In the genomic region with DNA sequence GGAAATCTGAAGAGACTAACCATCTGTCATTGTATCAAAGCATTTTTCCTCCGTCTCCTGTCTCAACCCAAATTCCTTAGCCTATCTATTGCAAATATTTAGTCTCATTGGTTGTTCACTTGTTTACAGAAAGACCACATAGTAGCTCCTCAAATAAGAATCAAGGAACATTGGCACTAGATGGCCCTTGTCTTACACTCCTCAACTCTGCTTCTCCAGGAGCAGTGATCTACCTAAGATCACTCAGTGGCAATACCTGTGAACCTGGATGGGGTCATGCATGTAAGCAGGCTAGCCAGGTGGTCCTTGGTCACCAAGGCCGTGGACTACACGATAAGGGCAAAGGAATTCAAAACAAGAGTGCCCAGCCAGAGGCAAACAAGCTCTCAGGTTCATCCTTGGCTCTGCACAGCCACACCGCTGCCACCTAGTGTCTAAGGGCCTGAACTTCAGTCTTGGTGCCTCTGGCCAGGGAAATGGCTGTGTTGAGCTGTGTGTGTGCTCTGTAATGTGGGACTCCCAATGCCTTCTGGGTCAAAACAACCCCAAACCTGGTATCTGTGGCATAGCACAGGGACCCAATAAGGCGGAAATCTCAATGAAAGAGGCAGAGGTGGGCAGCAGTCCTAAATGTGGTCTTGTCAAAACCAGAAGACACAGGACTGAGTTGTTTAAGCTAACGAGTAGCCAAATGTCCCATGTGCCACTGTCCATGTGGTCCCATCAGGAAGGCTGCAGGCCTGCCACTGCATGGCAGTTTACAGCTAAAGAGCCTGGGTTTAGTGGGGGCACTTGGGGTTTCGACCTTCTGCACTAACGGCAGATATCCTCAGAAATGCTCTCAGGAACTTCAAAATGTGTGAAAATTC, we compare ENCODE assay signal across 8 cellular contexts. TPM values are rescaled to one million over a fixed set of nuclear protein-coding genes. Genes with fewer than 3 reads are reported as not detected.
DNase-seq lines count a peak whose midpoint lies in the region; ATAC-seq, FAIRE-seq and TF ChIP-seq lines count a peak whose summit lies in the region.

No MANE protein-coding gene starts in this region.

- TF ChIP-seq CTCF in C4-2B (conservative IDR thresholded peaks at IDR 0.05) (peak; percentile 95), activated B cell treated with CpG ODN at 0.5 μM for 24 hours (IDR thresholded peaks at IDR 0.05) (no peak), bronchial epithelial cell (IDR thresholded peaks at IDR 0.05; ENCODE audit: insufficient read depth, low read length, severe bottlenecking) (peak; percentile 99)

- intact Hi-C loops in activated B cell treated with CpG ODN at 0.5 μM for 24 hours (cut with micrococcal nuclease): loop anchor here (5.0 kb wide), 3 partner anchors 145 to 480 kb away; a partner anchor contains a TSS

- no peak for FAIRE-seq in bronchial epithelial cell (lab: Jason Lieb, UNC)

- no peaks in the 10 kb centered on the region for H3K9me3 Mint-ChIP-seq in activated B cell treated with CpG ODN at 0.5 μM for 24 hours

- H3K27ac Mint-ChIP-seq in activated B cell treated with CpG ODN at 0.5 μM for 24 hours: no peak overlapping the region

- CTCF ChIA-PET in activated B cell treated with CpG ODN at 0.5 μM for 24 hours (lab: Charles Lee): interaction anchor here (0.7 to 2.0 kb wide), 15 partner anchors 10 to 657 kb away, joined by 3 to 13 read pairs (median 6); a partner anchor contains a TSS

- DNase-seq in GM19240 (ENCODE audit: insufficient read length, low spot score): peak; percentile 62
- peak; percentile 75 for DNase-seq in NCI-H2227 treated with DMSO at 0.1 percent for 48 hours (lab: John Stamatoyannopoulos, UW)
- DNase-seq in activated B cell treated with CpG ODN at 0.5 μM for 24 hours: peak; percentile 40
- peak; percentile 67 for DNase-seq in bronchial epithelial cell (ENCODE audit: low read depth)
- DNase-seq in kidney glomerular epithelial cell (lab: John Stamatoyannopoulos, UW): peak; percentile 58
- peak; percentile 61 to 72 for DNase-seq in stimulated activated CD4-positive, alpha-beta T cell treated with anti-CD3 and anti-CD28 coated beads, Interleukin-2, amount 100 ng/mL, for 48 hours

- peak; percentile 91 for ATAC-seq in HG03354 (IDR thresholded peaks at IDR 0.05; ENCODE audit: poor library complexity, severe bottlenecking, unreplicated experiment)
- ATAC-seq in activated B cell treated with CpG ODN at 0.5 μM for 24 hours (ENCODE audit: low read depth): peak; percentile 92

- H3K4me3 Mint-ChIP-seq in activated B cell treated with CpG ODN at 0.5 μM for 24 hours: no peak overlapping the region

- no peaks in the 10 kb centered on the region for H3K4me1 Mint-ChIP-seq in activated B cell treated with CpG ODN at 0.5 μM for 24 hours

- H3K36me3 ChIP-seq in bronchial epithelial cell (ENCODE audit: control insufficient read depth, insufficient read depth, low read length): peaks cover 2% of the 10 kb centered on the region

- H3K4me3 ChIP-seq in bronchial epithelial cell (ENCODE audit: low read depth, low read length): no peak overlapping the region

- H3K27me3 Mint-ChIP-seq in activated B cell treated with CpG ODN at 0.5 μM for 24 hours: no peaks in the 10 kb centered on the region

- peaks cover 8% of the 10 kb centered on the region for H3K36me3 Mint-ChIP-seq in activated B cell treated with CpG ODN at 0.5 μM for 24 hours (ENCODE audit: low read depth)

- no peak overlapping the region for H3K27ac ChIP-seq in C4-2B

- POLR2A ChIA-PET in activated B cell treated with CpG ODN at 0.5 μM for 24 hours (lab: Charles Lee): interaction anchor here (1.1 kb wide), 1 partner anchor 68 kb away, joined by 4 read pairs; no protein-coding TSS in a partner anchor

- no peaks in the 10 kb centered on the region for H3K27me3 ChIP-seq in bronchial epithelial cell (ENCODE audit: control insufficient read depth, insufficient read depth, low read length)

RNA-seq across cellular contexts. Expression of a gene that starts 54.5 kb away (rescaled TPM):
- total RNA-seq in activated B cell treated with CpG ODN at 0.5 μM for 24 hours (0.04 and 0.32 TPM in 2 replicates), bronchial epithelial cell (7.4 and 8.2 TPM in 2 replicates)
